Comparison of ENCODE assay signal across 26 cellular contexts in the genomic region with DNA sequence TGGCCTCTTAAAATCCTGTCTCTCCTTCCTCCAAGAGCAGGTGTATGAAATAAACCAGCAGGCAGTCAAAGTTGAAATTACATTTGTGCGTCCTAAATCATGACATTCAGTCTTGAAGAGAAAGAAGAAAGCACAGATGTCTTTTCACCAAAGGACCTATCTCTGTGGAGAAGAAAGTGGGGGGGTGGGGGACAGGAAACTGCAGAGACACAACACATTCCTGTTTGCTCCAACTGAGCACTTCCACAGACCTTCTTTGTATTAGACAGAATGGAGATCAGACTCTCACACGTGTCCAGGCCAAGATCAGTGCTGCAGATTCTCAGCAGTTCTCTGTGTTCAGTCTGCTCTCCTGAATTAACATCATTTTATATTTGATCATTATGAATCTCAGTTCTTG.
A peak's percentile ranks its signal among the peaks of the same experiment; 100 is the strongest.
DNase-seq lines count a peak whose midpoint lies in the region; ATAC-seq, FAIRE-seq and TF ChIP-seq lines count a peak whose summit lies in the region.
"Had no signal": no experiment of that assay in that cellular context is flagged by ENCODE, and none has a peak within 500 bp of the region (broad histone marks: within the 10 kb centered on the region; RNA-seq: fewer than 3 reads in every experiment).

No MANE protein-coding gene starts in this region.

- no peak for TF ChIP-seq EP300 in suprapubic skin (IDR thresholded peaks at IDR 0.05)

- H3K4me3 Mint-ChIP-seq in GM23338 (no peak overlapping the region), astrocyte (ENCODE audit: unreplicated experiment) (no peak overlapping the region), glutamatergic neuron (ENCODE audit: unreplicated experiment) (no peak overlapping the region)
- H3K4me3 Mint-ChIP-seq: activated CD4-positive, alpha-beta memory T cell treated with anti-CD3 and anti-CD28 coated beads, Interleukin-2, amount 10 ng/mL, durations not matched to agents 7 days and 5 days; activated naive CD4-positive, alpha-beta T cell treated with anti-CD3 and anti-CD28 coated beads, Interleukin-2, amount 10 ng/mL, durations not matched to agents 7 days and 5 days; activated T-cell treated with anti-CD3 and anti-CD28 coated beads, Interleukin-2, amount 50 U/mL, for 4 hours; CD4-positive, CD25-positive, alpha-beta regulatory T cell; effector memory CD8-positive, alpha-beta T cell; memory B cell; natural killer cell treated with Interleukin-12 subunit alpha and Interleukin-12 subunit beta and Interleukin-15 and Interleukin-18, amount 100 ng/mL, for 72 hours had no signal

- 58% methylated on average over 2 of the region's 2 CpGs for WGBS in suprapubic skin

- H3K9ac ChIP-seq in astrocyte (ENCODE audit: low read length) (no peak overlapping the region), iPS-18a (ENCODE audit: low read length) (no peak overlapping the region)

- H3K4me1 ChIP-seq in GM23338 (ENCODE audit: insufficient read depth) (peaks cover 5% of the 10 kb centered on the region; the same call in 1 of the 2 replicates), astrocyte (ENCODE audit: insufficient read depth, low read length) (peaks cover 4% of the 10 kb centered on the region), iPS-18a (ENCODE audit: control insufficient read depth, low read depth, low read length) (peaks cover 6% of the 10 kb centered on the region), neuron (ENCODE audit: insufficient read depth, low read length) (peaks cover 7% of the 10 kb centered on the region), suprapubic skin (no peaks in the 10 kb centered on the region)
- H3K4me1 ChIP-seq: heart left ventricle, psoas muscle, tibial artery had no signal

- TF ChIP-seq CTCF in GM23338 (conservative IDR thresholded peaks at IDR 0.05; ENCODE audit: low read depth in 2 of 2) = no peak
- no peak for TF ChIP-seq CTCF in astrocyte (IDR thresholded peaks at IDR 0.05; ENCODE audit: insufficient read depth, low read depth, low read length)
- TF ChIP-seq CTCF in glutamatergic neuron (IDR thresholded peaks at IDR 0.05; ENCODE audit: partially characterized antibody, unreplicated experiment) = no peak
- no peak for TF ChIP-seq CTCF in suprapubic skin (IDR thresholded peaks at IDR 0.05)

- no peaks in the 10 kb centered on the region for H3K36me3 ChIP-seq in GM23338 (ENCODE audit: insufficient read depth)
- no peaks in the 10 kb centered on the region for H3K36me3 ChIP-seq in astrocyte (ENCODE audit: insufficient read depth, low read length)
- H3K36me3 ChIP-seq in iPS-18a (ENCODE audit: control insufficient read depth, low read depth, low read length) = no peaks in the 10 kb centered on the region
- H3K36me3 ChIP-seq in neuron (ENCODE audit: insufficient read depth, low read length) = no peaks in the 10 kb centered on the region
- no peaks in the 10 kb centered on the region for H3K36me3 ChIP-seq in suprapubic skin
- H3K36me3 ChIP-seq: heart left ventricle, tibial artery had no signal

- H3K9me3 ChIP-seq in astrocyte (ENCODE audit: insufficient read depth, low read depth, low read length) = no peaks in the 10 kb centered on the region
- H3K9me3 ChIP-seq in iPS-18a (ENCODE audit: control insufficient read depth, low read depth, low read length) = no peaks in the 10 kb centered on the region
- no peaks in the 10 kb centered on the region for H3K9me3 ChIP-seq in neuron (ENCODE audit: low read length)
- no peaks in the 10 kb centered on the region for H3K9me3 ChIP-seq in suprapubic skin
- H3K9me3 ChIP-seq: heart left ventricle, psoas muscle, tibial artery had no signal

- DNase-seq in GM23338 (ENCODE audit: low spot score) (peak; percentile 17), astrocyte (ENCODE audit: low read depth) (peak; percentile 13), glutamatergic neuron (no peak), suprapubic skin (ENCODE audit: low spot score in 2 of 2) (no peak)
- DNase-seq in NK-92 treated with Interleukin-12 subunit alpha and Interleukin-12 subunit beta, amount 100 ng/mL, for 24 hours (lab: John Stamatoyannopoulos, UW) = no peak
- DNase-seq: activated CD4-positive, alpha-beta memory T cell treated with anti-CD3 and anti-CD28 coated beads, Interleukin-2, amount 10 ng/mL, durations not matched to agents 7 days and 5 days; activated naive CD4-positive, alpha-beta T cell treated with anti-CD3 and anti-CD28 coated beads, Interleukin-2, amount 10 ng/mL, durations not matched to agents 7 days and 5 days; activated T-cell treated with anti-CD3 and anti-CD28 coated beads, Interleukin-2, amount 50 U/mL, for 4 hours; CD4-positive, CD25-positive, alpha-beta regulatory T cell; cerebellar nuclear complex; effector memory CD8-positive, alpha-beta T cell; GOT3; heart left ventricle; MM.1S; NCI-H1694; psoas muscle; SHP77 treated with DMSO at 0.1 percent for 48 hours; stimulated activated CD4-positive, alpha-beta T cell treated with anti-CD3 and anti-CD28 coated beads, Interleukin-4, amount 100 ng/mL, for 1 hour; stimulated activated naive CD8-positive, alpha-beta T cell treated with anti-CD3 and anti-CD28 coated beads, Interleukin-15, Interleukin-2, amounts not matched to agents 100 U/mL and 50 U/mL, for 24 hours; tibial artery had no signal

- no peaks in the 10 kb centered on the region for H3K79me2 ChIP-seq in GM23338 (replicated peaks; ENCODE audit: insufficient read depth)
- no peaks in the 10 kb centered on the region for H3K79me2 ChIP-seq in astrocyte (ENCODE audit: insufficient read depth, low read length)

- H3F3A ChIP-seq in GM23338 (replicated peaks; ENCODE audit: low read depth) = no peaks in the 10 kb centered on the region

- H3K27ac ChIP-seq in GM23338 (ENCODE audit: low read depth) (no peak overlapping the region), astrocyte (ENCODE audit: low read depth, low read length) (no peak overlapping the region), iPS-18a (ENCODE audit: low read length) (peak overlapping the region; percentile 18), suprapubic skin (no peak overlapping the region)
- H3K27ac ChIP-seq: heart left ventricle, psoas muscle, tibial artery had no signal

- no peak for FAIRE-seq in astrocyte (lab: Jason Lieb, UNC)
- FAIRE-seq: GM19239 had no signal

- H3K36me3 Mint-ChIP-seq in GM23338 (ENCODE audit: low read depth) = no peaks in the 10 kb centered on the region
- H3K36me3 Mint-ChIP-seq in astrocyte (ENCODE audit: low read depth, unreplicated experiment) = no peaks in the 10 kb centered on the region
- no peaks in the 10 kb centered on the region for H3K36me3 Mint-ChIP-seq in glutamatergic neuron (ENCODE audit: unreplicated experiment)
- H3K36me3 Mint-ChIP-seq: activated naive CD4-positive, alpha-beta T cell treated with anti-CD3 and anti-CD28 coated beads, Interleukin-2, amount 10 ng/mL, durations not matched to agents 7 days and 5 days; CD4-positive, CD25-positive, alpha-beta regulatory T cell; memory B cell; natural killer cell treated with Interleukin-12 subunit alpha and Interleukin-12 subunit beta and Interleukin-15 and Interleukin-18, amount 100 ng/mL, for 72 hours had no signal

- H4K20me1 ChIP-seq in GM23338 (replicated peaks; ENCODE audit: insufficient read depth) (no peaks in the 10 kb centered on the region), astrocyte (ENCODE audit: insufficient read depth, low read length) (no peaks in the 10 kb centered on the region)

- H2AFZ ChIP-seq in GM23338 = no peak overlapping the region
- H2AFZ ChIP-seq in astrocyte (ENCODE audit: low read depth, low read length) = peak overlapping the region; percentile 51
- peak overlapping the region; percentile 70 for H2AFZ ChIP-seq in neuron (ENCODE audit: low read depth, low read length)

- H3K27me3 ChIP-seq in GM23338 (ENCODE audit: insufficient read depth) (no peaks in the 10 kb centered on the region), astrocyte (ENCODE audit: insufficient read depth, low read length) (no peaks in the 10 kb centered on the region), iPS-18a (ENCODE audit: control insufficient read depth, insufficient read depth, low read length) (no peaks in the 10 kb centered on the region), neuron (ENCODE audit: insufficient read depth, low read length) (no peaks in the 10 kb centered on the region), suprapubic skin (no peaks in the 10 kb centered on the region)
- H3K27me3 ChIP-seq: heart left ventricle, tibial artery had no signal

- TF ChIP-seq POLR2A in suprapubic skin (IDR thresholded peaks at IDR 0.05) = no peak

- H3K4me1 Mint-ChIP-seq in GM23338 (peaks cover 8% of the 10 kb centered on the region), astrocyte (ENCODE audit: low read depth, unreplicated experiment) (peaks cover 35% of the 10 kb centered on the region), glutamatergic neuron (ENCODE audit: low read depth, unreplicated experiment) (peaks cover 5% of the 10 kb centered on the region)
- H3K4me1 Mint-ChIP-seq: activated CD4-positive, alpha-beta memory T cell treated with anti-CD3 and anti-CD28 coated beads, Interleukin-2, amount 10 ng/mL, durations not matched to agents 7 days and 5 days; activated naive CD4-positive, alpha-beta T cell treated with anti-CD3 and anti-CD28 coated beads, Interleukin-2, amount 10 ng/mL, durations not matched to agents 7 days and 5 days; CD4-positive, CD25-positive, alpha-beta regulatory T cell; memory B cell had no signal

- no peaks in the 10 kb centered on the region for H3K9me2 ChIP-seq in GM23338 (ENCODE audit: insufficient read depth)

- ATAC-seq in GM23338 (no peak), GM21515 (IDR thresholded peaks at IDR 0.05; ENCODE audit: unreplicated experiment) (no peak)
- ATAC-seq: activated T-cell treated with anti-CD3 and anti-CD28 coated beads, Interleukin-2, amount 50 U/mL, for 4 hours; effector memory CD8-positive, alpha-beta T cell; natural killer cell treated with Interleukin-12 subunit alpha and Interleukin-12 subunit beta and Interleukin-15 and Interleukin-18, amount 100 ng/mL, for 72 hours; psoas muscle; stimulated activated naive CD8-positive, alpha-beta T cell treated with anti-CD3 and anti-CD28 coated beads, Interleukin-15, Interleukin-2, amounts not matched to agents 100 U/mL and 50 U/mL, for 24 hours had no signal

- H3K27ac Mint-ChIP-seq in GM23338 (no peak overlapping the region), astrocyte (ENCODE audit: unreplicated experiment) (peak overlapping the region; percentile 95), glutamatergic neuron (ENCODE audit: unreplicated experiment) (no peak overlapping the region)
- H3K27ac Mint-ChIP-seq: activated CD4-positive, alpha-beta memory T cell treated with anti-CD3 and anti-CD28 coated beads, Interleukin-2, amount 10 ng/mL, durations not matched to agents 7 days and 5 days; activated naive CD4-positive, alpha-beta T cell treated with anti-CD3 and anti-CD28 coated beads, Interleukin-2, amount 10 ng/mL, durations not matched to agents 7 days and 5 days; CD4-positive, CD25-positive, alpha-beta regulatory T cell; effector memory CD8-positive, alpha-beta T cell; memory B cell; natural killer cell treated with Interleukin-12 subunit alpha and Interleukin-12 subunit beta and Interleukin-15 and Interleukin-18, amount 100 ng/mL, for 72 hours had no signal

- H3K9me3 Mint-ChIP-seq in GM23338 = no peaks in the 10 kb centered on the region
- no peaks in the 10 kb centered on the region for H3K9me3 Mint-ChIP-seq in astrocyte (ENCODE audit: unreplicated experiment)
- H3K9me3 Mint-ChIP-seq in glutamatergic neuron (ENCODE audit: unreplicated experiment) = no peaks in the 10 kb centered on the region
- H3K9me3 Mint-ChIP-seq: activated CD4-positive, alpha-beta memory T cell treated with anti-CD3 and anti-CD28 coated beads, Interleukin-2, amount 10 ng/mL, durations not matched to agents 7 days and 5 days; activated naive CD4-positive, alpha-beta T cell treated with anti-CD3 and anti-CD28 coated beads, Interleukin-2, amount 10 ng/mL, durations not matched to agents 7 days and 5 days; activated T-cell treated with anti-CD3 and anti-CD28 coated beads, Interleukin-2, amount 50 U/mL, for 4 hours; memory B cell had no signal

- H3K4me3 ChIP-seq in GM23338 (no peak overlapping the region), astrocyte (ENCODE audit: insufficient read depth, low read depth, low read length) (no peak overlapping the region), iPS-18a (ENCODE audit: low read length) (no peak overlapping the region), neuron (ENCODE audit: low read length) (no peak overlapping the region), suprapubic skin (no peak overlapping the region)
- H3K4me3 ChIP-seq: heart left ventricle, psoas muscle, tibial artery had no signal

- H3K27me3 Mint-ChIP-seq in GM23338 (ENCODE audit: insufficient read depth, low read depth, poor library complexity) (peaks cover 2% of the 10 kb centered on the region), astrocyte (ENCODE audit: low read depth, unreplicated experiment) (no peaks in the 10 kb centered on the region), glutamatergic neuron (ENCODE audit: unreplicated experiment) (no peaks in the 10 kb centered on the region)
- H3K27me3 Mint-ChIP-seq: activated CD4-positive, alpha-beta memory T cell treated with anti-CD3 and anti-CD28 coated beads, Interleukin-2, amount 10 ng/mL, durations not matched to agents 7 days and 5 days; activated naive CD4-positive, alpha-beta T cell treated with anti-CD3 and anti-CD28 coated beads, Interleukin-2, amount 10 ng/mL, durations not matched to agents 7 days and 5 days; CD4-positive, CD25-positive, alpha-beta regulatory T cell; effector memory CD8-positive, alpha-beta T cell; memory B cell; natural killer cell treated with Interleukin-12 subunit alpha and Interleukin-12 subunit beta and Interleukin-15 and Interleukin-18, amount 100 ng/mL, for 72 hours had no signal

- H3K4me2 ChIP-seq in GM23338 (peak overlapping the region; percentile 21; the same call in 1 of the 2 replicates), astrocyte (ENCODE audit: low read length) (no peak overlapping the region)

Comparison
In these comparisons a context has a peak if more than half of its experiments do, and no peak if none do; other contexts are left out.
1. DNase-seq: peak in GM23338 (single experiment) and astrocyte (single experiment); none in glutamatergic neuron (single experiment), NK-92 treated with Interleukin-12 subunit alpha and Interleukin-12 subunit beta, amount 100 ng/mL, for 24 hours (single experiment) and suprapubic skin (0 of 2).